ENCODE assay signal across 35 cellular contexts in genomic region chr4:44046491-44046890, GRCh38.
"Had no signal": no experiment of that assay in that cellular context is flagged by ENCODE, and none has a peak within 500 bp of the region (broad histone marks: within the 10 kb centered on the region; RNA-seq: fewer than 3 reads in every experiment).

No MANE protein-coding gene starts in this region.

- H3K36me3 ChIP-seq: MG63 had no signal

- H3K9ac ChIP-seq: KMS-11 had no signal

- H3K4me3 ChIP-seq: MG63 had no signal

- H3K9me3 ChIP-seq: MG63 had no signal

- H3K4me2 ChIP-seq: KMS-11 had no signal

- H3K27ac ChIP-seq: KMS-11 had no signal

- DNase-seq: Karpas-422, Kasumi-1, KG1, MG63, MM.1S, MV-4-11, NCI-H1048, NCI-H1092, NCI-H1092 treated with DMSO at 0.1 percent for 48 hours, NCI-H1105, NCI-H1105 treated with DMSO at 0.1 percent for 48 hours, NCI-H1417, NCI-H1417 treated with DMSO at 0.1 percent for 48 hours, NCI-H1436, NCI-H1436 treated with DMSO at 0.1 percent for 48 hours, NCI-H146, NCI-H1694, NCI-H1694 treated with DMSO at 0.1 percent for 48 hours, NCI-H187, NCI-H187 treated with DMSO at 0.1 percent for 48 hours, NCI-H1930, NCI-H2029, NCI-H2029 treated with DMSO at 0.1 percent for 48 hours, NCI-H2081 treated with DMSO at 0.1 percent for 48 hours, NCI-H2107, NCI-H2171, NCI-H2171 treated with DMSO at 0.1 percent for 48 hours, NCI-H2227 treated with DMSO at 0.1 percent for 48 hours, NCI-H226, NCI-H345, NCI-H446, NCI-H446 treated with DMSO at 0.1 percent for 48 hours, NCI-H510A, NCI-H510A treated with DMSO at 0.1 percent for 48 hours had no signal

- H3K27me3 ChIP-seq: MG63 had no signal
